In the genomic region with DNA sequence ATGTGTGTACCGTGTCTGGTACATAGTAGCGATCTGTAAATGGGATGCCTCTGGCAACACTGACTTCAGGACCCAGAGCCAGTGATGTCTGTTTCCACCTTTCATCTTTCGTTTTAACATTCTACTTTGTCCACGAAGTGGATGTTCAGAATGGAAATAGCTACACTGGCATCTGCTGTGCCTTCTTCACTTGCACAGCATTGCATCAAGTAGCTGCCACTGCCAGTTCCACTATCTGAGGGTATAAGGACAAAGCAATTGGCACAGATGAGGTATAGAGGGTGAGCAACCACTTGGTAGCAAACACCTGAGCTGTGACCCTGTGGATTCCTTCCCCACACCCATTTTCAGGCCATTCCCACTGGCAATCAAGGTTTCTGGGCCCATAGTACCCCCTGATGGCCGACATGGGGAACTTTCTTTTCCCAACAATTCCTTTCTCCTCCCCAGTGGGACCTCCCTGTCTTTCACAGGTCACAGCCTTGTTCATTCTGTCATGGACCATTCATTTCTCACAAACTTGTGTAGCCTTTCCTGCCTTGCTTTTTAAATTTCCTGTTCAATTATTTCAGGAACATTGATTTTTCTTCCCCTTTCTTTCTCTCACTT, we compare ENCODE assay signal across 9 cellular contexts. TPM values are rescaled to one million over a fixed set of nuclear protein-coding genes. Genes with fewer than 3 reads are reported as not detected.
DNase-seq lines count a peak whose midpoint lies in the region; ATAC-seq and TF ChIP-seq lines count a peak whose summit lies in the region.
"Had no signal": no experiment of that assay in that cellular context is flagged by ENCODE, and none has a peak within 500 bp of the region (broad histone marks: within the 10 kb centered on the region; RNA-seq: fewer than 3 reads in every experiment).

No MANE protein-coding gene starts in this region.

- H3K36me3 Mint-ChIP-seq in Caco-2 (ENCODE audit: insufficient read depth, unreplicated experiment) = no peaks in the 10 kb centered on the region
- peaks cover 6% of the 10 kb centered on the region for H3K36me3 Mint-ChIP-seq in nephron (ENCODE audit: low read depth)
- no peaks in the 10 kb centered on the region for H3K36me3 Mint-ChIP-seq in activated CD4-positive, alpha-beta T cell treated with anti-CD3 and anti-CD28 coated beads for 36 hours (ENCODE audit: low read depth)

- CTCF ChIA-PET in Caco-2 (lab: Charles Lee) = no interaction called here
- CTCF ChIA-PET in activated CD4-positive, alpha-beta T cell treated with anti-CD3 and anti-CD28 coated beads for 36 hours (lab: Charles Lee) = no interaction called here

- peak overlapping the region; percentile 19; the same call in 1 of the 2 replicates for H3K27ac ChIP-seq in MM.1S (ENCODE audit: low read length)
- no peak overlapping the region for H3K27ac ChIP-seq in dorsolateral prefrontal cortex
- no peak overlapping the region for H3K27ac ChIP-seq in thyroid gland
- H3K27ac ChIP-seq: ovary had no signal

- H3K9me3 ChIP-seq in Caco-2 (no peaks in the 10 kb centered on the region), MM.1S (replicated peaks; ENCODE audit: insufficient read depth, low read length) (no peaks in the 10 kb centered on the region), thyroid gland (no peaks in the 10 kb centered on the region)
- H3K9me3 ChIP-seq: ovary had no signal

- H3K9me3 Mint-ChIP-seq in Caco-2 (ENCODE audit: unreplicated experiment) (no peaks in the 10 kb centered on the region), nephron (no peaks in the 10 kb centered on the region)
- no peaks in the 10 kb centered on the region for H3K9me3 Mint-ChIP-seq in activated CD4-positive, alpha-beta T cell treated with anti-CD3 and anti-CD28 coated beads for 36 hours (ENCODE audit: low read depth)

- 53 to 66% methylated on average over 5 of the region's 5 CpGs for WGBS in lower leg skin, 2 donors
- WGBS in thyroid gland, 2 donors = 51 to 61% methylated on average over 5 of the region's 5 CpGs

- POLR2A ChIA-PET in Caco-2 (lab: Charles Lee) = no interaction called here
- POLR2A ChIA-PET in activated CD4-positive, alpha-beta T cell treated with anti-CD3 and anti-CD28 coated beads for 36 hours (lab: Charles Lee) = no interaction called here

- no peaks in the 10 kb centered on the region for H3K9me2 ChIP-seq in MM.1S (replicated peaks; ENCODE audit: insufficient read depth, low read length)

- TF ChIP-seq CTCF in Caco-2 (IDR thresholded peaks at IDR 0.05; ENCODE audit: insufficient read depth in 1 of 2, low read depth in 1 of 2, low read length in 1 of 2, severe bottlenecking in 1 of 2, unreplicated experiment in 1 of 2) (peak; percentile 51 to 61), MM.1S (IDR thresholded peaks at IDR 0.05; ENCODE audit: low read length) (peak; percentile 37), dorsolateral prefrontal cortex (IDR thresholded peaks at IDR 0.05 in 54 of 56, conservative IDR thresholded peaks at IDR 0.05 in 2 of 56; ENCODE audit: low read depth in 1 of 56, partially characterized antibody in 56 of 56) (peak in 54 of 56 donors; percentile 8 to 71 (median 54)), nephron (IDR thresholded peaks at IDR 0.05; ENCODE audit: unreplicated experiment in 3 of 3) (peak; percentile 39 to 54 (median 39)), lower leg skin (IDR thresholded peaks at IDR 0.05) (no peak), thyroid gland (IDR thresholded peaks at IDR 0.05) (peak in 3 of 6 experiments; percentile 16 to 27 (median 23))

- peak overlapping the region; percentile 66 for H3K4me2 ChIP-seq in MM.1S (ENCODE audit: low read depth, low read length)

- H3K4me3 ChIP-seq in Caco-2 (ENCODE audit: low read depth, low read length) = no peak overlapping the region
- peak overlapping the region; percentile 98; the same call in 1 of the 2 replicates for H3K4me3 ChIP-seq in MM.1S (ENCODE audit: low read length)
- no peak overlapping the region for H3K4me3 ChIP-seq in dorsolateral prefrontal cortex
- no peak overlapping the region for H3K4me3 ChIP-seq in lower leg skin (ENCODE audit: low read depth, poor library complexity, severe bottlenecking)
- no peak overlapping the region for H3K4me3 ChIP-seq in thyroid gland (replicated peaks in 1 of 3)
- H3K4me3 ChIP-seq: ovary had no signal

- H4K20me1 ChIP-seq in MM.1S (ENCODE audit: insufficient read depth, low read length) = 0 out of 2 replicates have a peak, but pooled peaks cover 5% of the 10 kb centered on the region

- H3K27me3 ChIP-seq in Caco-2 (replicated peaks; ENCODE audit: control insufficient read depth, insufficient read depth, low read length) (no peaks in the 10 kb centered on the region), MM.1S (replicated peaks; ENCODE audit: insufficient read depth, low read length) (no peaks in the 10 kb centered on the region), dorsolateral prefrontal cortex (peaks cover 0 to 51% (median 24%) of the 10 kb centered on the region in 45 donors), thyroid gland (no peaks in the 10 kb centered on the region)
- H3K27me3 ChIP-seq: ovary had no signal

- peak in 1 of 2 experiments; percentile 32 for DNase-seq in Caco-2
- DNase-seq in MM.1S = no peak
- DNase-seq in dorsolateral prefrontal cortex = no peak
- no peak for DNase-seq in activated CD4-positive, alpha-beta T cell treated with anti-CD3 and anti-CD28 coated beads for 36 hours
- DNase-seq in lower leg skin (ENCODE audit: low spot score in 2 of 2) = no peak
- DNase-seq in inferior parietal cortex (ENCODE audit: extremely low spot score) = no peak
- DNase-seq in thyroid gland = no peak
- DNase-seq: ovary had no signal

- peaks cover 90% of the 10 kb centered on the region for H3K79me2 ChIP-seq in MM.1S (ENCODE audit: low read length)

- intact Hi-C loops in Caco-2 (cut with micrococcal nuclease; ENCODE audit: unreplicated experiment) = no loop called here
- intact Hi-C loops in dorsolateral prefrontal cortex (cut with DNase I) = loop anchor here in 1 of 2 donors (10.0 kb wide), 1 partner anchor 131 kb away; no protein-coding TSS in a partner anchor
- intact Hi-C loops in activated CD4-positive, alpha-beta T cell treated with anti-CD3 and anti-CD28 coated beads for 36 hours (cut with DNase I, micrococcal nuclease) = loop anchor here in 1 of 2 experiments (5.0 kb wide), 1 partner anchor 128 kb away; no protein-coding TSS in a partner anchor
- intact Hi-C loops in lower leg skin (cut with DNase I; ENCODE audit: low total_unique reads) = no loop called here
- intact Hi-C loops in thyroid gland (cut with DNase I) = no loop called here

- H3K27me3 Mint-ChIP-seq in Caco-2 (ENCODE audit: insufficient read depth, unreplicated experiment) = peaks cover 21% of the 10 kb centered on the region
- peaks cover 24% of the 10 kb centered on the region for H3K27me3 Mint-ChIP-seq in nephron (ENCODE audit: low read depth)
- H3K27me3 Mint-ChIP-seq in activated CD4-positive, alpha-beta T cell treated with anti-CD3 and anti-CD28 coated beads for 36 hours = peaks cover 33% of the 10 kb centered on the region

- peak overlapping the region; percentile 26; the same call in 1 of the 2 replicates for H3K9ac ChIP-seq in MM.1S (ENCODE audit: low read length)

- TF ChIP-seq POLR2A in lower leg skin (IDR thresholded peaks at IDR 0.05) = no peak
- TF ChIP-seq POLR2A in thyroid gland (IDR thresholded peaks at IDR 0.05) = no peak

- no peak overlapping the region for H3K4me3 Mint-ChIP-seq in Caco-2 (ENCODE audit: unreplicated experiment)
- peak overlapping the region in 1 of 3 experiments; percentile 0 for H3K4me3 Mint-ChIP-seq in nephron
- no peak overlapping the region for H3K4me3 Mint-ChIP-seq in activated CD4-positive, alpha-beta T cell treated with anti-CD3 and anti-CD28 coated beads for 36 hours

- H2AFZ ChIP-seq in MM.1S (ENCODE audit: low read length) = no peak overlapping the region

- no peak for ATAC-seq in activated CD4-positive, alpha-beta T cell treated with anti-CD3 and anti-CD28 coated beads for 36 hours

- H3K4me1 ChIP-seq in Caco-2 (no peaks in the 10 kb centered on the region), MM.1S (ENCODE audit: low read length) (peaks cover 35% of the 10 kb centered on the region), thyroid gland (no peaks in the 10 kb centered on the region)

- H3K27ac Mint-ChIP-seq in Caco-2 (ENCODE audit: unreplicated experiment) (no peak overlapping the region), nephron (peak overlapping the region in 1 of 3 experiments; percentile 7)
- H3K27ac Mint-ChIP-seq in activated CD4-positive, alpha-beta T cell treated with anti-CD3 and anti-CD28 coated beads for 36 hours = no peak overlapping the region

- peaks cover 25% of the 10 kb centered on the region for H3F3A ChIP-seq in MM.1S (ENCODE audit: insufficient read depth, low read length)

- H3K36me3 ChIP-seq in Caco-2 (ENCODE audit: control insufficient read depth, insufficient read depth, low read length) (no peaks in the 10 kb centered on the region), MM.1S (replicated peaks; ENCODE audit: insufficient read depth, low read length) (peaks cover 5% of the 10 kb centered on the region; the same call in 1 of the 2 replicates), thyroid gland (no peaks in the 10 kb centered on the region)
- H3K36me3 ChIP-seq: ovary had no signal

- H3K4me1 Mint-ChIP-seq in Caco-2 (ENCODE audit: low read depth, unreplicated experiment) (no peaks in the 10 kb centered on the region), nephron (peaks cover 15% of the 10 kb centered on the region)
- H3K4me1 Mint-ChIP-seq in activated CD4-positive, alpha-beta T cell treated with anti-CD3 and anti-CD28 coated beads for 36 hours = peaks cover 4% of the 10 kb centered on the region

- no TSS peak for BruUV-seq in Caco-2 (replicated peaks; lab: Mats Ljungman, UMichigan)

RNA-seq across cellular contexts. Expression of a gene that starts 4.0 kb away (rescaled TPM):
- not detected in 2 replicates for total RNA-seq in Caco-2 (2022)
- 10 to 100 TPM in 30 of 120 experiments, 1 to 10 TPM in 90; 3.1 to 17.0 (median 7.8) TPM for total RNA-seq in dorsolateral prefrontal cortex
- total RNA-seq in activated CD4-positive, alpha-beta T cell treated with anti-CD3 and anti-CD28 coated beads for 36 hours = not detected
- 1 to 10 TPM; 1.6 to 8.2 (median 4.2) TPM for total RNA-seq in lower leg skin
- total RNA-seq in thyroid gland = 10 to 100 TPM in 1 of 4 donors, 1 to 10 TPM in 3; 4.6 to 14.8 (median 4.9) TPM

Comparison
In these comparisons a context has a peak if more than half of its experiments do, and no peak if none do; other contexts are left out.
1. CTCF ChIP-seq: peak in Caco-2 (2 of 2), MM.1S (single experiment), dorsolateral prefrontal cortex (54 of 56) and nephron (3 of 3); none in lower leg skin (0 of 3).